22 cellular contexts compared by ENCODE assay signal in the genomic region with DNA sequence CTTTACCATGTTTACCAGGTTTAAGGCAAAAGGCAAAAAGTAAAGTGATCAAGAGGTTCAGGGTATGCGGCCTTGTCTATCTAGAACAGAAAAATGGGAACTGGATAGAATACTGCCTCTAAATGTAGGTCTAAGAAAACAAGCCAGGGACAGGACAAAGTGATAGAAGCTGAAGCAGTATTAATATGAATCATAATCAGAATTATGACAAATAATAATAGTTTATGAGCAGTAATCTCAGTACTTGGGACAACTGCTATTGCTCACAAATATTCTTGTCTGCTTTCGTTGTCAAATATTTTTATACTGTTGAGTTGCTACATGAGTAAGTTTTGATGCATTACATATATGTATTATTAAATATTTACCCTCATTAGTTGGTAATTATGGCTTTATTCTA.
"Had no signal": no experiment of that assay in that cellular context is flagged by ENCODE, and none has a peak within 500 bp of the region (broad histone marks: within the 10 kb centered on the region; RNA-seq: fewer than 3 reads in every experiment).

No MANE protein-coding gene starts in this region.

- H3K4me3 ChIP-seq: MG63 had no signal

- DNase-seq: IMR-90, Karpas-422, KG1, MG63, NCI-H1092, NCI-H1105 treated with DMSO at 0.1 percent for 48 hours, NCI-H1417 treated with DMSO at 0.1 percent for 48 hours, NCI-H146, NCI-H1694 treated with DMSO at 0.1 percent for 48 hours, NCI-H1930, NCI-H2081, NCI-H2107, NCI-H2227 treated with DMSO at 0.1 percent for 48 hours, NCI-H524, NCI-H526 treated with DMSO at 0.1 percent for 48 hours, NCI-H748 treated with DMSO at 0.1 percent for 48 hours, SHP77, SK-N-SH, SW 1271, T-cell had no signal

- H3K9me3 ChIP-seq: MG63, SK-N-SH had no signal

- H3K27me3 ChIP-seq: MG63 had no signal

- H3K36me3 ChIP-seq: MG63 had no signal

- ATAC-seq: Panc1, T-cell had no signal

- H3K27ac ChIP-seq: RWPE1 had no signal

- H3K9ac ChIP-seq: SK-N-SH had no signal

- H3K4me2 ChIP-seq: SK-N-SH had no signal
